ENCODE assay signal across 3 cellular contexts in the genomic region with DNA sequence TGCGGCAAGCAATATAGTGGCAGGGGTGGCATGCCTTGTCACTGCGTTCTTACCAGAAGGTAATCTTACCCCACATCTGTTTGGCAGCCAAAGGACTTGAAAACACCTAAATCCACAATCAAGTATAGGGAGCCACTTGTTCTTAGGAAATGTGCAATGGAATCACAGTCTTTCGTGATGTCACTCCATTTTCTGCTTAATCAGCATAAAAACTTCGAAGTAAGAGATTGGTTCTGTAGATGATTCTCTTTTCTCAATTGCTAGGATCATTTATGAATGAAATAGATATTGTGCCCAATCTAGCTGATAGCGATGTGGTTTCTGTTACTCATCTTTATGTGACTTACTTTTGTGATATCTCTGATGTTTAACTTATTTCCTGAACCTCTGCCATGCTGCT.
TF ChIP-seq lines count a peak whose summit lies in the region.

No MANE protein-coding gene starts in this region.

TF ChIP-seq in A549, 52 proteins besides CTCF, POLR2A, EP300 and RAD21:
- peak; percentile 98 for TF ChIP-seq MAFK (IDR thresholded peaks at IDR 0.05; ENCODE audit: partially characterized antibody)
- TF ChIP-seq ESRRA (IDR thresholded peaks at IDR 0.05; ENCODE audit: borderline replicate concordance, low read length): no peak

TF ChIP-seq in IMR-90, 13 proteins besides CTCF, POLR2A, EP300 and RAD21:
- TF ChIP-seq MAFK (IDR thresholded peaks at IDR 0.05; ENCODE audit: low read depth, low read length) (peak; percentile 98), NFE2L2 (IDR thresholded peaks at IDR 0.05; ENCODE audit: low read depth, low read length) (no peak)
TF ChIP-seq in IMR-90: peak in this region for 1.

TF ChIP-seq in H1, 55 proteins besides CTCF, POLR2A, EP300 and RAD21:
- TF ChIP-seq MAFK (IDR thresholded peaks at IDR 0.05; ENCODE audit: low read depth, low read length) (peak; percentile 92), SP4 (IDR thresholded peaks at IDR 0.05; ENCODE audit: low read length) (no peak)
- TF ChIP-seq, protein P1, sequence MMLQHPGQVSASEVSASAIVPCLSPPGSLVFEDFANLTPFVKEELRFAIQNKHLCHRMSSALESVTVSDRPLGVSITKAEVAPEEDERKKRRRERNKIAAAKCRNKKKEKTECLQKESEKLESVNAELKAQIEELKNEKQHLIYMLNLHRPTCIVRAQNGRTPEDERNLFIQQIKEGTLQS (IDR thresholded peaks at IDR 0.05; ENCODE audit: insufficient read depth, low read depth, low read length): no peak
